In genomic region chr7:100852048-100852872, GRCh38 we compare ENCODE assay signal across 8 cellular contexts. TPM values are rescaled to one million over a fixed set of nuclear protein-coding genes. Genes with fewer than 3 reads are reported as not detected.
A peak's percentile ranks its signal among the peaks of the same experiment; 100 is the strongest.
DNase-seq lines count a peak whose midpoint lies in the region; ATAC-seq and TF ChIP-seq lines count a peak whose summit lies in the region.

SLC12A9 (plus strand) TSS chr7:100852713; CDS start chr7:100854198, 1,485 bp downstream.

- no peaks in the 10 kb centered on the region for H3K36me3 ChIP-seq in neural cell (ENCODE audit: insufficient read depth, low read length)

- H4K20me1 ChIP-seq in neural cell (ENCODE audit: insufficient read depth) = no peaks in the 10 kb centered on the region

- peaks cover 52% of the 10 kb centered on the region for H3K4me1 Mint-ChIP-seq in stimulated activated naive CD8-positive, alpha-beta T cell treated with anti-CD3 and anti-CD28 coated beads, Interleukin-15, amount 100 ng/mL, for 72 hours

- H2AFZ ChIP-seq in neural cell (ENCODE audit: low read depth, low read length) = peak within 1 kb of the TSS; percentile 93

- H3K9me3 ChIP-seq in neural cell (ENCODE audit: low read length) = no peaks in the 10 kb centered on the region

- H3K9me3 Mint-ChIP-seq in stimulated activated naive CD8-positive, alpha-beta T cell treated with anti-CD3 and anti-CD28 coated beads, Interleukin-15, amount 100 ng/mL, for 72 hours = no peaks in the 10 kb centered on the region

- H3K27me3 Mint-ChIP-seq in stimulated activated naive CD8-positive, alpha-beta T cell treated with anti-CD3 and anti-CD28 coated beads, Interleukin-15, amount 100 ng/mL, for 72 hours = no peaks in the 10 kb centered on the region

- peak; percentile 15 for TF ChIP-seq EP300 in neural cell (conservative IDR thresholded peaks at IDR 0.05; ENCODE audit: poor library complexity, severe bottlenecking)

- no peaks in the 10 kb centered on the region for H3K79me2 ChIP-seq in neural cell (replicated peaks; ENCODE audit: insufficient read depth, low read length)

- H3K27ac ChIP-seq in neural cell (ENCODE audit: low read length) = peak within 1 kb of the TSS; percentile 2

- no peaks in the 10 kb centered on the region for H3F3A ChIP-seq in neural cell (ENCODE audit: insufficient read depth, low read length, poor library complexity, severe bottlenecking)

- TF ChIP-seq CTCF in fibroblast of villous mesenchyme (IDR thresholded peaks at IDR 0.05; ENCODE audit: insufficient read depth, low read depth, low read length) (peak; percentile 91), neural cell (IDR thresholded peaks at IDR 0.05; ENCODE audit: poor library complexity, severe bottlenecking) (peak; percentile 99)

- peak; percentile 98 for DNase-seq in Daoy (ENCODE audit: low read depth)
- peak; percentile 43 for DNase-seq in GOT3 (lab: John Stamatoyannopoulos, UW)
- DNase-seq in M059J (ENCODE audit: low read depth) = peak; percentile 87
- DNase-seq in SIG-M5 (lab: John Stamatoyannopoulos, UW) = peak; percentile 33
- DNase-seq in activated effector memory CD4-positive, alpha-beta T cell treated with anti-CD3 and anti-CD28 coated beads, Interleukin-2, amount 50 U/mL, for 16 hours = peak; percentile 94
- DNase-seq in fibroblast of villous mesenchyme (ENCODE audit: low read depth) = peak; percentile 89
- DNase-seq in stimulated activated naive CD8-positive, alpha-beta T cell treated with anti-CD3 and anti-CD28 coated beads, Interleukin-15, amount 100 ng/mL, for 72 hours = peak; percentile 85 to 86

- H3K4me3 ChIP-seq in fibroblast of villous mesenchyme (ENCODE audit: low read depth, low read length) = peak within 1 kb of the TSS; percentile 70
- H3K4me3 ChIP-seq in neural cell (ENCODE audit: low read length) = peak within 1 kb of the TSS; percentile 80

- peak; percentile 98 for ATAC-seq in stimulated activated naive CD8-positive, alpha-beta T cell treated with anti-CD3 and anti-CD28 coated beads, Interleukin-15, amount 100 ng/mL, for 72 hours

- no peaks in the 10 kb centered on the region for H3K27me3 ChIP-seq in neural cell (ENCODE audit: insufficient read depth, low read depth, low read length)

- H3K9ac ChIP-seq in neural cell (ENCODE audit: low read length) = peak within 1 kb of the TSS; percentile 71

- peak; percentile 97 for TF ChIP-seq RAD21 in neural cell (conservative IDR thresholded peaks at IDR 0.05)

- H3K9me2 ChIP-seq in neural cell (ENCODE audit: insufficient read depth, low read length) = no peaks in the 10 kb centered on the region

- H3K4me3 Mint-ChIP-seq in stimulated activated naive CD8-positive, alpha-beta T cell treated with anti-CD3 and anti-CD28 coated beads, Interleukin-15, amount 100 ng/mL, for 72 hours = peak within 1 kb of the TSS; percentile 85 to 99

- peak within 1 kb of the TSS; percentile 50 to 88 for H3K27ac Mint-ChIP-seq in stimulated activated naive CD8-positive, alpha-beta T cell treated with anti-CD3 and anti-CD28 coated beads, Interleukin-15, amount 100 ng/mL, for 72 hours

- H3K4me2 ChIP-seq in neural cell (ENCODE audit: low read length) = peak within 1 kb of the TSS; percentile 82

TF ChIP-seq in neural cell, 6 proteins besides CTCF, POLR2A, EP300 and RAD21:
- TF ChIP-seq SMC3 (conservative IDR thresholded peaks at IDR 0.05; ENCODE audit: poor library complexity) = peak; percentile 91
- peak; percentile 100 for TF ChIP-seq MXI1 (conservative IDR thresholded peaks at IDR 0.05; ENCODE audit: poor library complexity, severe bottlenecking)
- TF ChIP-seq POLR2AphosphoS5 (IDR thresholded peaks at IDR 0.05) = no peak

RNA-seq across cellular contexts. Expression of gene SLC12A9, which starts in this region (rescaled TPM):
- total RNA-seq in Daoy (2014; rRNA removed; shearing (Covaris generic)) = 14.1 and 18.1 TPM in 2 replicates
- 6.2 and 17.2 TPM in 2 replicates for total RNA-seq in M059J (2014; rRNA removed; shearing (Covaris generic))
- total RNA-seq in fibroblast of villous mesenchyme = 16.0 and 20.0 TPM in 2 replicates
- polyA plus RNA-seq in neural cell = 21.2 and 29.0 TPM in 2 replicates
- polyA minus RNA-seq in neural cell = 14.8 and 19.2 TPM in 2 replicates

Comparison
In these comparisons a context has a peak if more than half of its experiments do, and no peak if none do; other contexts are left out.
1. Peak in every context shown above with its lines: DNase-seq, ATAC-seq, H3K4me3 ChIP-seq and H3K27ac ChIP-seq.
2. DNase-seq: peak in every context shown above with its lines; median percentile 98 in Daoy; 94 in activated effector memory CD4-positive, alpha-beta T cell treated with anti-CD3 and anti-CD28 coated beads, Interleukin-2, amount 50 U/mL, for 16 hours; 89 in fibroblast of villous mesenchyme; 87 in M059J; 86 in stimulated activated naive CD8-positive, alpha-beta T cell treated with anti-CD3 and anti-CD28 coated beads, Interleukin-15, amount 100 ng/mL, for 72 hours; 43 in GOT3; 33 in SIG-M5.